In genomic region chr16:14074544-14074943, GRCh38 we compare ENCODE assay signal across 8 cellular contexts.
"Had no signal": no experiment of that assay in that cellular context is flagged by ENCODE, and none has a peak within 500 bp of the region (broad histone marks: within the 10 kb centered on the region; RNA-seq: fewer than 3 reads in every experiment).

No MANE protein-coding gene starts in this region.

- H3K27ac ChIP-seq: GM23248 had no signal

- ATAC-seq: HCT116 had no signal

- H3K9ac ChIP-seq: GM23248 had no signal

- H2AFZ ChIP-seq: GM23248 had no signal

- DNase-seq: GM23248, GOT3, H7, HFFc6, KG1 had no signal

- H3K36me3 ChIP-seq: HAP-1 had no signal

- H3K4me3 ChIP-seq: GM23248, HAP-1 had no signal

- FAIRE-seq: HTR-8/SVneo had no signal

- H3K9me3 ChIP-seq: HAP-1 had no signal
